Comparison of ENCODE assay signal across 15 cellular contexts in genomic region chr6:17091122-17091521, GRCh38. TPM values are rescaled to one million over a fixed set of nuclear protein-coding genes. Genes with fewer than 3 reads are reported as not detected.
DNase-seq lines count a peak whose midpoint lies in the region; TF ChIP-seq lines count a peak whose summit lies in the region.
"Had no signal": no experiment of that assay in that cellular context is flagged by ENCODE, and none has a peak within 500 bp of the region (broad histone marks: within the 10 kb centered on the region; RNA-seq: fewer than 3 reads in every experiment).

No MANE protein-coding gene starts in this region.

- H3K4me3 ChIP-seq in thyroid gland (replicated peaks in 1 of 3): no peak overlapping the region
- H3K4me3 ChIP-seq: SK-N-MC had no signal

- WGBS in thyroid gland, 2 donors: 85 to 86% methylated on average over 3 of the region's 3 CpGs

- H3K4me1 ChIP-seq in thyroid gland: no peaks in the 10 kb centered on the region

- no peaks in the 10 kb centered on the region for H3K36me3 Mint-ChIP-seq in glutamatergic neuron (ENCODE audit: unreplicated experiment)
- H3K36me3 Mint-ChIP-seq: CD4-positive, alpha-beta memory T cell had no signal

- no peak overlapping the region for H3K27ac Mint-ChIP-seq in glutamatergic neuron (ENCODE audit: unreplicated experiment)
- H3K27ac Mint-ChIP-seq: CD4-positive, alpha-beta memory T cell had no signal

- H3K4me1 Mint-ChIP-seq in glutamatergic neuron (ENCODE audit: low read depth, unreplicated experiment): no peaks in the 10 kb centered on the region
- H3K4me1 Mint-ChIP-seq: CD4-positive, alpha-beta memory T cell had no signal

- intact Hi-C loops in thyroid gland (cut with DNase I): no loop called here

- H3K9me3 ChIP-seq in thyroid gland: no peaks in the 10 kb centered on the region

- no peak for TF ChIP-seq POLR2A in thyroid gland (IDR thresholded peaks at IDR 0.05)

- no peaks in the 10 kb centered on the region for H3K36me3 ChIP-seq in thyroid gland

- peak; percentile 64 for TF ChIP-seq CTCF in glutamatergic neuron (IDR thresholded peaks at IDR 0.05; ENCODE audit: partially characterized antibody, unreplicated experiment)
- TF ChIP-seq CTCF in thyroid gland (IDR thresholded peaks at IDR 0.05): no peak
- no peak for TF ChIP-seq CTCF in GM20000 (IDR thresholded peaks at IDR 0.05; ENCODE audit: extremely low read depth, missing control alignments)

- DNase-seq in AG08395 (ENCODE audit: low spot score) (peak; percentile 40), HCEC 1CT (peak; percentile 21), astrocyte of the hippocampus (ENCODE audit: low read depth, low spot score) (peak; percentile 14), glutamatergic neuron (no peak), thyroid gland (no peak), cortex of kidney (lab: John Stamatoyannopoulos, UW) (no peak), NCI-H82 (lab: John Stamatoyannopoulos, UW) (no peak), GM20000 (ENCODE audit: low spot score) (no peak)
- DNase-seq: activated CD4-positive, alpha-beta T cell treated with anti-CD3 and anti-CD28 coated beads for 48 hours; activated gamma-delta T cell; CD4-positive, alpha-beta memory T cell; effector CD4-positive, alpha-beta T cell had no signal

- no peak overlapping the region for H3K4me3 Mint-ChIP-seq in glutamatergic neuron (ENCODE audit: unreplicated experiment)
- H3K4me3 Mint-ChIP-seq: CD4-positive, alpha-beta memory T cell had no signal

- H3K9me3 Mint-ChIP-seq in glutamatergic neuron (ENCODE audit: unreplicated experiment): no peaks in the 10 kb centered on the region

- no peaks in the 10 kb centered on the region for H3K27me3 ChIP-seq in thyroid gland

- H3K27ac ChIP-seq in thyroid gland: no peak overlapping the region
- H3K27ac ChIP-seq: SK-N-MC had no signal

- H3K27me3 Mint-ChIP-seq in glutamatergic neuron (ENCODE audit: unreplicated experiment): peaks cover 1% of the 10 kb centered on the region

RNA-seq across cellular contexts. Expression of gene STMND1, which starts 10.7 kb away (rescaled TPM):
- not detected for total RNA-seq in glutamatergic neuron (ENCODE audit: unreplicated experiment)
- not detected for total RNA-seq in thyroid gland
- total RNA-seq: CD4-positive, alpha-beta memory T cell; NCI-H460; skeletal muscle tissue had no signal

Comparison
In these comparisons a context has a peak if more than half of its experiments do, and no peak if none do; other contexts are left out.
1. DNase-seq: peak in AG08395 (single experiment), HCEC 1CT (single experiment) and astrocyte of the hippocampus (single experiment); none in glutamatergic neuron (single experiment), thyroid gland (0 of 2), cortex of kidney (single experiment), NCI-H82 (single experiment) and GM20000 (single experiment).